ENCODE assay signal across 19 cellular contexts in the genomic region with DNA sequence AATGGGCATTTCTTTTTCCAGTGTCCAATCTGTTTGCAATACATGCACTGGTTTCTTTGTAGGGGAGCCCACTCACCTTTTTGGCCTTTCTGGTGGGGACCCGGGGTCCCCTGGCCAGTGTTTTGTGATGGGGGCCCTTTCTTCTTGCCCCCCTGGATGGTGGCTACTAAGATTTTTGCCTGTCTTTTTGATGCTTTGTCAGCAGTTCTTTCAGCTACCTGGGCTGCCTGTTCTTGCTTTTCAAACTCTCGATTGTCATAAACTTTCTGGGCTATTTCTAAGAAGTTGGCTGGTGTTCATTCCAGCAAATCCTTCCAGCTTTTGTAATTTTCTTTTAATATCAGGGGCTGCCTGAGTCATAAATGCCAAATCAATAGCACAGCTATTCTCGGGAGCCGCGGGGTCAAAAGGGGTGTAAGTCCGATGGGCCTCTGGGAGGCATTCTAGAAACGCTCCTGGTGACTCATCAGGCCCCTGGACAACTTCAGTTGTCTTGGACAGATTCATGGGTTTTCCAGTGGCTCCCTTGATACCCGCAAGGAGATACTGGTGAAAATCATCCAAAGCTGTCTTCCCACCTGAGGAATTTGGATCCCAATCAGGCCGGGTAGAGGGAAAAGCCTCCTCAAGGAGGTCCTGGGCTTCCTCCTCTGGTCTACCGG.
"Had no signal": no experiment of that assay in that cellular context is flagged by ENCODE, and none has a peak within 500 bp of the region (broad histone marks: within the 10 kb centered on the region; RNA-seq: fewer than 3 reads in every experiment).

No MANE protein-coding gene starts in this region.

- H3K27ac Mint-ChIP-seq: activated naive CD8-positive, alpha-beta T cell treated with anti-CD3 and anti-CD28 coated beads, Interleukin-2, amount 50 U/mL, for 24 hours; natural killer cell; stimulated activated naive CD8-positive, alpha-beta T cell treated with anti-CD3 and anti-CD28 coated beads, Interleukin-15, Interleukin-2, amounts not matched to agents 100 ng/mL and 50 ng/mL, for 24 hours; type B pancreatic cell had no signal

- H3K9me3 ChIP-seq: ascending aorta, colonic mucosa, neutrophil, prostate gland, spleen, suprapubic skin had no signal

- H3K27ac ChIP-seq: ascending aorta, colonic mucosa, neutrophil, prostate gland, spleen, suprapubic skin had no signal

- H3K4me1 Mint-ChIP-seq: activated naive CD8-positive, alpha-beta T cell treated with anti-CD3 and anti-CD28 coated beads, Interleukin-2, amount 50 U/mL, for 24 hours had no signal

- DNase-seq: activated CD4-positive, alpha-beta T cell treated with anti-CD3 and anti-CD28 coated beads, Interleukin-2, amount 50 U/mL, for 4 hours; activated naive CD4-positive, alpha-beta T cell treated with Interleukin-2 at 50 U/mL for 16 hours; activated naive CD8-positive, alpha-beta T cell treated with anti-CD3 and anti-CD28 coated beads, Interleukin-2, amount 50 U/mL, for 24 hours; activated T-cell treated with anti-CD3 and anti-CD28 coated beads for 4 hours; colonic mucosa; foreskin fibroblast; glutamatergic neuron; kidney glomerular epithelial cell; mesendoderm; natural killer cell; right cardiac atrium; spleen had no signal

- ATAC-seq: activated naive CD8-positive, alpha-beta T cell treated with anti-CD3 and anti-CD28 coated beads, Interleukin-2, amount 50 U/mL, for 24 hours; natural killer cell; right cardiac atrium had no signal

- H3K4me1 ChIP-seq: ascending aorta, colonic mucosa, prostate gland, spleen, suprapubic skin had no signal

- H3K36me3 ChIP-seq: ascending aorta, colonic mucosa, neutrophil, prostate gland, suprapubic skin had no signal

- H3K27me3 Mint-ChIP-seq: stimulated activated naive CD8-positive, alpha-beta T cell treated with anti-CD3 and anti-CD28 coated beads, Interleukin-15, Interleukin-2, amounts not matched to agents 100 ng/mL and 50 ng/mL, for 24 hours; type B pancreatic cell had no signal

- FAIRE-seq: endometrium had no signal

- H3K4me3 ChIP-seq: ascending aorta, colonic mucosa, prostate gland, spleen, suprapubic skin had no signal

- H3K4me3 Mint-ChIP-seq: activated naive CD8-positive, alpha-beta T cell treated with anti-CD3 and anti-CD28 coated beads, Interleukin-2, amount 50 U/mL, for 24 hours; natural killer cell; stimulated activated naive CD8-positive, alpha-beta T cell treated with anti-CD3 and anti-CD28 coated beads, Interleukin-15, Interleukin-2, amounts not matched to agents 100 ng/mL and 50 ng/mL, for 24 hours; type B pancreatic cell had no signal

- H3K27me3 ChIP-seq: ascending aorta, colonic mucosa, neutrophil, spleen, suprapubic skin had no signal

- H3K36me3 Mint-ChIP-seq: natural killer cell had no signal

- H3K9me3 Mint-ChIP-seq: activated naive CD8-positive, alpha-beta T cell treated with anti-CD3 and anti-CD28 coated beads, Interleukin-2, amount 50 U/mL, for 24 hours; natural killer cell; stimulated activated naive CD8-positive, alpha-beta T cell treated with anti-CD3 and anti-CD28 coated beads, Interleukin-15, Interleukin-2, amounts not matched to agents 100 ng/mL and 50 ng/mL, for 24 hours; type B pancreatic cell had no signal
